1 cellular context compared by ENCODE assay signal in genomic region chr5:139171779-139172404, GRCh38.
TF ChIP-seq lines count a peak whose summit lies in the region.

No MANE protein-coding gene starts in this region.

TF ChIP-seq in HepG2, 621 proteins besides CTCF, POLR2A, EP300 and RAD21:
- TF ChIP-seq ZNF160 (CRISPR knock-in tag; IDR thresholded peaks at IDR 0.05): peak; percentile 98
- no peak for TF ChIP-seq TMF1 (CRISPR knock-in tag; IDR thresholded peaks at IDR 0.05; ENCODE audit: low read depth)
